1 cellular context compared by ENCODE assay signal in genomic region chr21:17612023-17612564, GRCh38.
A peak's percentile ranks its signal among the peaks of the same experiment; 100 is the strongest.
TF ChIP-seq lines count a peak whose summit lies in the region.

No MANE protein-coding gene starts in this region.

TF ChIP-seq in HepG2, 621 proteins besides CTCF, POLR2A, EP300 and RAD21 (continued from another document and continues in another):
- TF ChIP-seq GMEB2 (CRISPR knock-in tag; IDR thresholded peaks at IDR 0.05; ENCODE audit: low read depth) (no peak), CREB3 (CRISPR knock-in tag; IDR thresholded peaks at IDR 0.05) (no peak), ZBTB21 (CRISPR knock-in tag; IDR thresholded peaks at IDR 0.05) (no peak), ZNF280D (CRISPR knock-in tag; IDR thresholded peaks at IDR 0.05) (no peak), REL (CRISPR knock-in tag; conservative IDR thresholded peaks at IDR 0.05) (0 out of 2 replicates have a peak, but pooled peaks have one; percentile 68), ZNF543 (CRISPR knock-in tag; IDR thresholded peaks at IDR 0.05) (peak; percentile 9; the same call in 1 of the 2 replicates), TEAD2 (CRISPR knock-in tag; IDR thresholded peaks at IDR 0.05) (no peak), HHEX (CRISPR knock-in tag; IDR thresholded peaks at IDR 0.05) (no peak), ZNF713 (CRISPR knock-in tag; IDR thresholded peaks at IDR 0.05) (no peak), REPIN1 (CRISPR knock-in tag; IDR thresholded peaks at IDR 0.05; ENCODE audit: borderline replicate concordance, low read depth) (no peak), ATF2 (CRISPR knock-in tag; IDR thresholded peaks at IDR 0.05) (no peak), MLLT10 (CRISPR knock-in tag; IDR thresholded peaks at IDR 0.05) (no peak), RFXANK (CRISPR knock-in tag; IDR thresholded peaks at IDR 0.05) (no peak), ZNF431 (CRISPR knock-in tag; IDR thresholded peaks at IDR 0.05; ENCODE audit: borderline replicate concordance, low read depth) (no peak), ZFY (CRISPR knock-in tag; IDR thresholded peaks at IDR 0.05) (peak; percentile 9; the same call in 1 of the 2 replicates), KLF13 (CRISPR knock-in tag; IDR thresholded peaks at IDR 0.05) (no peak), LBX2 (CRISPR knock-in tag; IDR thresholded peaks at IDR 0.05; ENCODE audit: borderline replicate concordance) (no peak), PCBP2 (optimal IDR thresholded peaks at IDR 0.05; ENCODE audit: low read depth, low read length, poor library complexity, severe bottlenecking) (no peak), NFKB2 (CRISPR knock-in tag; IDR thresholded peaks at IDR 0.05; ENCODE audit: borderline replicate concordance) (no peak), ZNF44 (CRISPR knock-in tag; IDR thresholded peaks at IDR 0.05) (no peak), ISL2 (CRISPR knock-in tag; IDR thresholded peaks at IDR 0.05) (no peak), BORCS8-MEF2B (CRISPR knock-in tag; IDR thresholded peaks at IDR 0.05) (no peak), ZNF784 (CRISPR knock-in tag; IDR thresholded peaks at IDR 0.05; ENCODE audit: borderline replicate concordance) (no peak), SALL2 (CRISPR knock-in tag; IDR thresholded peaks at IDR 0.05) (no peak), USF2 (IDR thresholded peaks at IDR 0.05; ENCODE audit: low read depth, low read length) (no peak), USF2 (CRISPR knock-in tag; IDR thresholded peaks at IDR 0.05; ENCODE audit: borderline replicate concordance) (no peak), PHF8 (CRISPR knock-in tag; IDR thresholded peaks at IDR 0.05) (peak; percentile 9; the same call in 1 of the 2 replicates), NFE2 (CRISPR knock-in tag; IDR thresholded peaks at IDR 0.05) (no peak), ZNF556 (CRISPR knock-in tag; IDR thresholded peaks at IDR 0.05; ENCODE audit: borderline replicate concordance) (no peak), CENPX (CRISPR knock-in tag; IDR thresholded peaks at IDR 0.05) (no peak), SRSF1 (optimal IDR thresholded peaks at IDR 0.05; ENCODE audit: low read depth, low read length) (no peak), DBP (CRISPR knock-in tag; IDR thresholded peaks at IDR 0.05; ENCODE audit: not compliant biosample characterization) (no peak), IKZF5 (CRISPR knock-in tag; IDR thresholded peaks at IDR 0.05) (no peak), CREBL2 (CRISPR knock-in tag; IDR thresholded peaks at IDR 0.05; ENCODE audit: borderline replicate concordance) (no peak), ADNP (CRISPR knock-in tag; IDR thresholded peaks at IDR 0.05) (no peak), ZNF367 (CRISPR knock-in tag; IDR thresholded peaks at IDR 0.05; ENCODE audit: borderline replicate concordance) (no peak), KDM3A (CRISPR knock-in tag; IDR thresholded peaks at IDR 0.05; ENCODE audit: low read depth) (no peak), ZNF33A (CRISPR knock-in tag; IDR thresholded peaks at IDR 0.05; ENCODE audit: borderline replicate concordance) (0 out of 2 replicates have a peak, but pooled peaks have one; percentile 39), ARID5B (CRISPR knock-in tag; IDR thresholded peaks at IDR 0.05) (no peak), ZBTB49 (CRISPR knock-in tag; IDR thresholded peaks at IDR 0.05; ENCODE audit: borderline replicate concordance) (no peak), ZNF20 (CRISPR knock-in tag; IDR thresholded peaks at IDR 0.05) (0 out of 2 replicates have a peak, but pooled peaks have one; percentile 72), IKZF4 (CRISPR knock-in tag; IDR thresholded peaks at IDR 0.05; ENCODE audit: borderline replicate concordance, low read depth, not compliant biosample characterization) (no peak), CBX5 (CRISPR knock-in tag; IDR thresholded peaks at IDR 0.05; ENCODE audit: borderline replicate concordance) (no peak), STAT5B (CRISPR knock-in tag; IDR thresholded peaks at IDR 0.05) (no peak), ZNF138 (CRISPR knock-in tag; IDR thresholded peaks at IDR 0.05; ENCODE audit: low read depth) (no peak)
